ENCODE assay signal across 8 cellular contexts in genomic region chr6:30556714-30556963, GRCh38. TPM values are rescaled to one million over a fixed set of nuclear protein-coding genes. Genes with fewer than 3 reads are reported as not detected.
A peak's percentile ranks its signal among the peaks of the same experiment; 100 is the strongest.
DNase-seq lines count a peak whose midpoint lies in the region; ATAC-seq, FAIRE-seq and TF ChIP-seq lines count a peak whose summit lies in the region.

No MANE protein-coding gene starts in this region.

- POLR2A ChIA-PET in MCF 10A (lab: Yijun Ruan, JAX), result interaction anchor here (0.6 to 5.7 kb wide), 20 partner anchors 10 to 1090 kb away, joined by 3 to 125 read pairs (median 5); partner anchors contain the start of genes ABCF1, C6orf136, MRPS18B and PPP1R10

- H3K4me1 ChIP-seq in lower lobe of right lung, result peaks cover 24% of the 10 kb centered on the region

- CTCF ChIA-PET in MCF 10A (lab: Yijun Ruan, JAX), result interaction anchor here (1.7 to 9.4 kb wide), 2 partner anchors 14 kb away, joined by 4 to 116 read pairs; no protein-coding TSS in a partner anchor

- BruUV-seq in MCF 10A (replicated peaks; lab: Mats Ljungman, UMichigan), result no TSS peak

- no peak for FAIRE-seq in GM12892 (lab: Jason Lieb, UNC)

- H3K27me3 Mint-ChIP-seq in MCF 10A (ENCODE audit: insufficient read depth, unreplicated experiment), result no peaks in the 10 kb centered on the region

- H3K27ac Mint-ChIP-seq in MCF 10A (ENCODE audit: low read depth, unreplicated experiment), result peak overlapping the region; percentile 99

- H3K9me3 ChIP-seq in lower lobe of right lung, result no peaks in the 10 kb centered on the region

- no peaks in the 10 kb centered on the region for H3K27me3 ChIP-seq in lower lobe of right lung (ENCODE audit: low read depth)

- no peak for TF ChIP-seq CTCF in MCF 10A (IDR thresholded peaks at IDR 0.05; ENCODE audit: unreplicated experiment)
- no peak for TF ChIP-seq CTCF in lower lobe of right lung (IDR thresholded peaks at IDR 0.05)

- peak overlapping the region; percentile 98 for H3K27ac ChIP-seq in lower lobe of right lung

- H3K36me3 Mint-ChIP-seq in MCF 10A (ENCODE audit: insufficient read depth, unreplicated experiment), result peaks cover 59% of the 10 kb centered on the region

- H3K9me3 Mint-ChIP-seq in MCF 10A (ENCODE audit: unreplicated experiment), result no peaks in the 10 kb centered on the region

- intact Hi-C loops in MCF 10A (cut with micrococcal nuclease), result loop anchor here (1.0 to 10.0 kb wide), 2 partner anchors 15 to 528 kb away; partner anchors contain the start of gene ABCF1
- intact Hi-C loops in lower lobe of right lung (cut with DNase I), result no loop called here

- peak overlapping the region; percentile 91 for H3K4me3 Mint-ChIP-seq in MCF 10A (ENCODE audit: unreplicated experiment)

- TF ChIP-seq POLR2A in GM12892 (IDR thresholded peaks at IDR 0.05; ENCODE audit: low read depth, low read length) (no peak), Raji (IDR thresholded peaks at IDR 0.05; ENCODE audit: insufficient read depth, low read depth, low read length) (0 out of 2 replicates have a peak, but pooled peaks have one; percentile 36)

- H3K4me1 Mint-ChIP-seq in MCF 10A (ENCODE audit: insufficient read depth, unreplicated experiment), result peaks cover 16% of the 10 kb centered on the region

- ATAC-seq in lower lobe of right lung (no peak), GM18873 (IDR thresholded peaks at IDR 0.05; ENCODE audit: low FRiP score, unreplicated experiment) (no peak)

- DNase-seq in GM12892 (ENCODE audit: insufficient read length), result peak; percentile 78
- DNase-seq in MCF 10A (ENCODE audit: unreplicated experiment), result peak; percentile 89
- peak; percentile 93 for DNase-seq in lower lobe of right lung
- DNase-seq in stimulated activated CD8-positive, alpha-beta memory T cell treated with anti-CD3 and anti-CD28 coated beads, Interleukin-2, amount 100 ng/mL, for 48 hours (ENCODE audit: low read depth in 2 of 2), result peak; percentile 70 to 81
- DNase-seq in dedifferentiated amniotic fluid mesenchymal stem cell (ENCODE audit: extremely low spot score), result no peak
- no peak for DNase-seq in NCI-H1417 treated with DMSO at 0.1 percent for 48 hours (lab: John Stamatoyannopoulos, UW)

- peaks cover 36% of the 10 kb centered on the region for H3K36me3 ChIP-seq in lower lobe of right lung

- H3K4me3 ChIP-seq in lower lobe of right lung, result peak overlapping the region; percentile 92

RNA-seq across cellular contexts. Expression of gene GNL1, which starts 0.3 kb away (rescaled TPM):
- 37.8 TPM for polyA plus RNA-seq in GM12892 (2012; ENCODE audit: missing spikeins)
- 69.1 and 76.8 TPM in 2 replicates for total RNA-seq in MCF 10A (2022)
- total RNA-seq in lower lobe of right lung, result 54.9 TPM

RNA-seq across cellular contexts. Expression of gene PRR3, which starts 0.5 kb away (rescaled TPM):
- polyA plus RNA-seq in GM12892 (2012; ENCODE audit: missing spikeins), result 12.4 TPM
- total RNA-seq in MCF 10A (2022), result 20.0 and 26.2 TPM in 2 replicates
- 7.5 TPM for total RNA-seq in lower lobe of right lung

RNA-seq across cellular contexts. Expression of gene ABCF1, which starts 14.6 kb away (rescaled TPM):
- polyA plus RNA-seq in GM12892 (2012; ENCODE audit: missing spikeins), result 48.3 TPM
- total RNA-seq in MCF 10A (2022) (58.0 and 63.9 TPM in 2 replicates), lower lobe of right lung (40.0 TPM)

Comparison
In these comparisons a context has a peak if more than half of its experiments do, and no peak if none do; other contexts are left out.
1. DNase-seq: peak in GM12892 (single experiment), MCF 10A (single experiment), lower lobe of right lung (single experiment) and stimulated activated CD8-positive, alpha-beta memory T cell treated with anti-CD3 and anti-CD28 coated beads, Interleukin-2, amount 100 ng/mL, for 48 hours (2 of 2); none in dedifferentiated amniotic fluid mesenchymal stem cell (single experiment) and NCI-H1417 treated with DMSO at 0.1 percent for 48 hours (single experiment).